In the genomic region with DNA sequence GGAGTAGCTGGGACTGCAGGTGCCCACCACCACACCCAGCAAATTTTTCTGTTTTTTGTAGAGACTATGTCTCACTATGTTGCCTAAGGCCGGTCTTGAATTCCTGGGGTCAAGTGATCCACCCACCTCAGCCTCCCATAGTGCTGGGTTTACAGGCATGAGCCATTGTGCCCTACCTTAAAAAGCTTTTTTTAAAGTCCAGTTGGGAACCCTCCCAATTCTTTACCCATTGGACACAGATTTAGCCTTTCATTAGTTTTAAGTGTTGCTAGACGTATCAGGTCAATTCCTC, we compare ENCODE assay signal across 14 cellular contexts. TPM values are rescaled to one million over a fixed set of nuclear protein-coding genes. Genes with fewer than 3 reads are reported as not detected.
DNase-seq lines count a peak whose midpoint lies in the region; ATAC-seq and TF ChIP-seq lines count a peak whose summit lies in the region.
"Had no signal": no experiment of that assay in that cellular context is flagged by ENCODE, and none has a peak within 500 bp of the region (broad histone marks: within the 10 kb centered on the region; RNA-seq: fewer than 3 reads in every experiment).

No MANE protein-coding gene starts in this region.

- H3K27ac Mint-ChIP-seq in activated naive CD4-positive, alpha-beta T cell treated with anti-CD3 and anti-CD28 coated beads, Interleukin-2, amount 10 ng/mL, durations not matched to agents 7 days and 5 days: peak overlapping the region; percentile 83
- H3K27ac Mint-ChIP-seq in dendritic cell treated with granulocyte-macrophage colony-stimulating factor and Interleukin-4, amounts not matched to agents 40 ng/mL and 50 ng/mL, for 4 days: peak overlapping the region; percentile 99
- H3K27ac Mint-ChIP-seq in stimulated activated naive B cell treated with anti-CD40 and anti-IgM and Interleukin-4, amounts not matched to agents 10 μg/mL and 1 μg/mL and 100 μg/mL, for 72 hours: peak overlapping the region; percentile 99

- H3K4me1 ChIP-seq in adrenal gland (replicated peaks in 1 of 2): peaks cover 7 to 37% of the 10 kb centered on the region in 2 donors

- peaks cover 6% of the 10 kb centered on the region for H3K36me3 Mint-ChIP-seq in activated naive CD4-positive, alpha-beta T cell treated with anti-CD3 and anti-CD28 coated beads, Interleukin-2, amount 10 ng/mL, durations not matched to agents 7 days and 5 days
- H3K36me3 Mint-ChIP-seq in dendritic cell treated with granulocyte-macrophage colony-stimulating factor and Interleukin-4, amounts not matched to agents 40 ng/mL and 50 ng/mL, for 4 days (ENCODE audit: low read depth): peaks cover 19% of the 10 kb centered on the region
- peaks cover 0 to 10% of the 10 kb centered on the region in 2 donors for H3K36me3 Mint-ChIP-seq in stimulated activated naive B cell treated with anti-CD40 and anti-IgM and Interleukin-4, amounts not matched to agents 10 μg/mL and 1 μg/mL and 100 μg/mL, for 72 hours

- POLR2A ChIA-PET in RWPE1 (lab: Yijun Ruan, JAX; ENCODE audit: low non-redundant PET): no interaction called here

- CTCF ChIA-PET in activated naive CD4-positive, alpha-beta T cell treated with anti-CD3 and anti-CD28 coated beads, Interleukin-2, amount 10 ng/mL, durations not matched to agents 7 days and 5 days (lab: Charles Lee): interaction anchor here (0.9 to 2.5 kb wide), 5 partner anchors 11 to 35 kb away, joined by 3 to 9 read pairs (median 6); no protein-coding TSS in a partner anchor
- CTCF ChIA-PET in RWPE1 (lab: Yijun Ruan, JAX): no interaction called here

- H3K4me3 Mint-ChIP-seq in activated naive CD4-positive, alpha-beta T cell treated with anti-CD3 and anti-CD28 coated beads, Interleukin-2, amount 10 ng/mL, durations not matched to agents 7 days and 5 days: peak overlapping the region; percentile 61
- H3K4me3 Mint-ChIP-seq in dendritic cell treated with granulocyte-macrophage colony-stimulating factor and Interleukin-4, amounts not matched to agents 40 ng/mL and 50 ng/mL, for 4 days: peak overlapping the region; percentile 9
- H3K4me3 Mint-ChIP-seq in stimulated activated naive B cell treated with anti-CD40 and anti-IgM and Interleukin-4, amounts not matched to agents 10 μg/mL and 1 μg/mL and 100 μg/mL, for 72 hours: peak overlapping the region; percentile 7 to 47

- H3K9me3 ChIP-seq in adrenal gland (replicated peaks in 1 of 3): no peaks in the 10 kb centered on the region
- H3K9me3 ChIP-seq: body of pancreas, esophagus muscularis mucosa had no signal

- no peak for ATAC-seq in stimulated activated naive B cell treated with anti-CD40 and anti-IgM and Interleukin-4, amounts not matched to agents 10 μg/mL and 1 μg/mL and 100 μg/mL, for 72 hours (replicated peaks)
- ATAC-seq in HG03432 (IDR thresholded peaks at IDR 0.05; ENCODE audit: unreplicated experiment): no peak
- ATAC-seq: activated CD4-positive, CD25-positive, alpha-beta regulatory T cell treated with anti-CD3 and anti-CD28 coated beads, Interleukin-2, amount 50 U/mL, for 24 hours; body of pancreas had no signal

- peak overlapping the region; percentile 57 for H3K27ac ChIP-seq in RWPE1
- H3K27ac ChIP-seq in adrenal gland: no peak overlapping the region
- H3K27ac ChIP-seq: body of pancreas had no signal

- H3K27me3 Mint-ChIP-seq in activated naive CD4-positive, alpha-beta T cell treated with anti-CD3 and anti-CD28 coated beads, Interleukin-2, amount 10 ng/mL, durations not matched to agents 7 days and 5 days: no peaks in the 10 kb centered on the region
- H3K27me3 Mint-ChIP-seq in dendritic cell treated with granulocyte-macrophage colony-stimulating factor and Interleukin-4, amounts not matched to agents 40 ng/mL and 50 ng/mL, for 4 days: no peaks in the 10 kb centered on the region
- H3K27me3 Mint-ChIP-seq in stimulated activated naive B cell treated with anti-CD40 and anti-IgM and Interleukin-4, amounts not matched to agents 10 μg/mL and 1 μg/mL and 100 μg/mL, for 72 hours: no peaks in the 10 kb centered on the region

- no peak overlapping the region for H3K4me3 ChIP-seq in adrenal gland
- H3K4me3 ChIP-seq: body of pancreas had no signal

- no peaks in the 10 kb centered on the region for H3K9me3 Mint-ChIP-seq in activated naive CD4-positive, alpha-beta T cell treated with anti-CD3 and anti-CD28 coated beads, Interleukin-2, amount 10 ng/mL, durations not matched to agents 7 days and 5 days
- no peaks in the 10 kb centered on the region for H3K9me3 Mint-ChIP-seq in dendritic cell treated with granulocyte-macrophage colony-stimulating factor and Interleukin-4, amounts not matched to agents 40 ng/mL and 50 ng/mL, for 4 days
- H3K9me3 Mint-ChIP-seq in stimulated activated naive B cell treated with anti-CD40 and anti-IgM and Interleukin-4, amounts not matched to agents 10 μg/mL and 1 μg/mL and 100 μg/mL, for 72 hours: no peaks in the 10 kb centered on the region

- DNase-seq in activated naive CD4-positive, alpha-beta T cell treated with anti-CD3 and anti-CD28 coated beads, Interleukin-2, amount 10 ng/mL, durations not matched to agents 7 days and 5 days: no peak
- DNase-seq in activated naive CD4-positive, alpha-beta T cell (lab: John Stamatoyannopoulos, UW): no peak
- no peak for DNase-seq in RWPE1 (ENCODE audit: low spot score)
- DNase-seq in stimulated activated naive B cell treated with anti-CD40 and anti-IgM and Interleukin-4, amounts not matched to agents 10 μg/mL and 1 μg/mL and 100 μg/mL, for 72 hours: no peak
- DNase-seq in effector CD8-positive, alpha-beta T cell (lab: John Stamatoyannopoulos, UW): no peak
- no peak for DNase-seq in adrenal gland
- DNase-seq: body of pancreas, Kasumi-1, kidney, NCI-H1417 treated with DMSO at 0.1 percent for 48 hours had no signal

- TF ChIP-seq CTCF in RWPE1 (conservative IDR thresholded peaks at IDR 0.05; ENCODE audit: low read depth) (no peak), adrenal gland (IDR thresholded peaks at IDR 0.05) (no peak)

- no peak for TF ChIP-seq POLR2A in adrenal gland (IDR thresholded peaks at IDR 0.05)

- intact Hi-C loops in dendritic cell treated with granulocyte-macrophage colony-stimulating factor and Interleukin-4, amounts not matched to agents 40 ng/mL and 50 ng/mL, for 4 days (cut with micrococcal nuclease): loop anchor here (2.0 to 5.0 kb wide), 2 partner anchors 25 to 39 kb away; no protein-coding TSS in a partner anchor
- intact Hi-C loops in adrenal gland (cut with DNase I): no loop called here

- peaks cover 67% of the 10 kb centered on the region for H3K4me1 Mint-ChIP-seq in activated naive CD4-positive, alpha-beta T cell treated with anti-CD3 and anti-CD28 coated beads, Interleukin-2, amount 10 ng/mL, durations not matched to agents 7 days and 5 days
- H3K4me1 Mint-ChIP-seq in dendritic cell treated with granulocyte-macrophage colony-stimulating factor and Interleukin-4, amounts not matched to agents 40 ng/mL and 50 ng/mL, for 4 days (ENCODE audit: low read depth): peaks cover 45% of the 10 kb centered on the region
- H3K4me1 Mint-ChIP-seq in stimulated activated naive B cell treated with anti-CD40 and anti-IgM and Interleukin-4, amounts not matched to agents 10 μg/mL and 1 μg/mL and 100 μg/mL, for 72 hours: peaks cover 30 to 65% of the 10 kb centered on the region in 2 donors

- 92 to 97% (median 94%) methylated on average over 2 of the region's 2 CpGs for WGBS in adrenal gland, 4 donors

- no peaks in the 10 kb centered on the region for H3K27me3 ChIP-seq in adrenal gland
- H3K27me3 ChIP-seq: body of pancreas, esophagus muscularis mucosa had no signal

- H3K36me3 ChIP-seq in adrenal gland (replicated peaks in 1 of 2): no peaks in the 10 kb centered on the region
- H3K36me3 ChIP-seq: esophagus muscularis mucosa had no signal

RNA-seq across cellular contexts. Expression of gene DENND4A, which starts 1.7 kb away (rescaled TPM):
- 10 to 100 TPM; 27.8 to 51.8 (median 44.9) TPM for total RNA-seq in adrenal gland
- 10 to 100 TPM; 12.9 to 25.9 (median 13.4) TPM for polyA plus RNA-seq in adrenal gland

Comparison
In these comparisons a context has a peak if more than half of its experiments do, and no peak if none do; other contexts are left out.
1. H3K4me3 Mint-ChIP-seq: peak in every context shown above with its lines; median percentile 61 in activated naive CD4-positive, alpha-beta T cell treated with anti-CD3 and anti-CD28 coated beads, Interleukin-2, amount 10 ng/mL, durations not matched to agents 7 days and 5 days; 27 in stimulated activated naive B cell treated with anti-CD40 and anti-IgM and Interleukin-4, amounts not matched to agents 10 μg/mL and 1 μg/mL and 100 μg/mL, for 72 hours; 9 in dendritic cell treated with granulocyte-macrophage colony-stimulating factor and Interleukin-4, amounts not matched to agents 40 ng/mL and 50 ng/mL, for 4 days.